ENCODE assay signal across 20 cellular contexts in genomic region chr9:93712896-93713295, GRCh38.
DNase-seq lines count a peak whose midpoint lies in the region; ATAC-seq and TF ChIP-seq lines count a peak whose summit lies in the region.
"Had no signal": no experiment of that assay in that cellular context is flagged by ENCODE, and none has a peak within 500 bp of the region (broad histone marks: within the 10 kb centered on the region; RNA-seq: fewer than 3 reads in every experiment).

No MANE protein-coding gene starts in this region.

- no peaks in the 10 kb centered on the region for H3K9me2 ChIP-seq in GM23338 (ENCODE audit: insufficient read depth)

- no peak for ATAC-seq in activated CD4-positive, alpha-beta T cell treated with anti-CD3 and anti-CD28 coated beads for 36 hours
- ATAC-seq in GM23338 (no peak), HG03354 (IDR thresholded peaks at IDR 0.05; ENCODE audit: poor library complexity, severe bottlenecking, unreplicated experiment) (no peak)
- ATAC-seq: CD8-positive, alpha-beta T cell; GM12878 had no signal

- H3K9me3 Mint-ChIP-seq in activated CD4-positive, alpha-beta T cell treated with anti-CD3 and anti-CD28 coated beads, Interleukin-2, amount 10 ng/mL, durations not matched to agents 24 days and 14 days = peaks cover 12% of the 10 kb centered on the region
- peaks cover 10% of the 10 kb centered on the region for H3K9me3 Mint-ChIP-seq in activated CD4-positive, alpha-beta T cell treated with anti-CD3 and anti-CD28 coated beads for 36 hours (ENCODE audit: low read depth)
- peaks cover 9% of the 10 kb centered on the region for H3K9me3 Mint-ChIP-seq in GM23338

- no peaks in the 10 kb centered on the region for H3K79me2 ChIP-seq in GM23338 (replicated peaks; ENCODE audit: insufficient read depth)

- POLR2A ChIA-PET in activated CD4-positive, alpha-beta T cell treated with anti-CD3 and anti-CD28 coated beads for 36 hours (lab: Charles Lee) = no interaction called here

- H3F3A ChIP-seq in GM23338 (replicated peaks; ENCODE audit: low read depth) = no peaks in the 10 kb centered on the region

- CTCF ChIA-PET in activated CD4-positive, alpha-beta T cell treated with anti-CD3 and anti-CD28 coated beads for 36 hours (lab: Charles Lee) = no interaction called here

- peak; percentile 41 for DNase-seq in activated CD4-positive, alpha-beta T cell treated with anti-CD3 and anti-CD28 coated beads, Interleukin-2, amount 10 ng/mL, durations not matched to agents 24 days and 14 days
- no peak for DNase-seq in activated CD4-positive, alpha-beta T cell treated with anti-CD3 and anti-CD28 coated beads for 36 hours
- no peak for DNase-seq in GM23338 (ENCODE audit: low spot score)
- peak; percentile 81 for DNase-seq in mesenteric fat pad (ENCODE audit: low spot score)
- DNase-seq in posterior vena cava (ENCODE audit: low spot score) = peak; percentile 22
- no peak for DNase-seq in foreskin melanocyte
- no peak for DNase-seq in GM13977 (ENCODE audit: low spot score)
- DNase-seq: Caco-2; CD4-positive, CD25-positive, alpha-beta regulatory T cell; CD8-positive, alpha-beta T cell; DMS153; DND-41; H7; HCEC 1CT had no signal

- H3K27ac Mint-ChIP-seq in activated CD4-positive, alpha-beta T cell treated with anti-CD3 and anti-CD28 coated beads, Interleukin-2, amount 10 ng/mL, durations not matched to agents 24 days and 14 days = no peak overlapping the region
- H3K27ac Mint-ChIP-seq in activated CD4-positive, alpha-beta T cell treated with anti-CD3 and anti-CD28 coated beads for 36 hours = no peak overlapping the region
- no peak overlapping the region for H3K27ac Mint-ChIP-seq in GM23338
- H3K27ac Mint-ChIP-seq: B cell; CD4-positive, CD25-positive, alpha-beta regulatory T cell; CD8-positive, alpha-beta T cell had no signal

- no peaks in the 10 kb centered on the region for H3K27me3 Mint-ChIP-seq in activated CD4-positive, alpha-beta T cell treated with anti-CD3 and anti-CD28 coated beads, Interleukin-2, amount 10 ng/mL, durations not matched to agents 24 days and 14 days
- H3K27me3 Mint-ChIP-seq in activated CD4-positive, alpha-beta T cell treated with anti-CD3 and anti-CD28 coated beads for 36 hours = peaks cover 17% of the 10 kb centered on the region
- peaks cover 5% of the 10 kb centered on the region for H3K27me3 Mint-ChIP-seq in GM23338 (ENCODE audit: insufficient read depth, low read depth, poor library complexity)

- no peaks in the 10 kb centered on the region for H3K4me1 ChIP-seq in GM23338 (ENCODE audit: insufficient read depth)
- H3K4me1 ChIP-seq: Caco-2 had no signal

- H3K27ac ChIP-seq in GM23338 (ENCODE audit: low read depth) = no peak overlapping the region
- H3K27ac ChIP-seq: 22Rv1, BLaER1, C4-2B had no signal

- intact Hi-C loops in activated CD4-positive, alpha-beta T cell treated with anti-CD3 and anti-CD28 coated beads, Interleukin-2, amount 10 ng/mL, durations not matched to agents 24 days and 14 days (cut with micrococcal nuclease) = no loop called here
- intact Hi-C loops in activated CD4-positive, alpha-beta T cell treated with anti-CD3 and anti-CD28 coated beads for 36 hours (cut with DNase I, micrococcal nuclease) = no loop called here
- intact Hi-C loops in posterior vena cava (cut with DNase I) = no loop called here

- H3K4me3 Mint-ChIP-seq in activated CD4-positive, alpha-beta T cell treated with anti-CD3 and anti-CD28 coated beads, Interleukin-2, amount 10 ng/mL, durations not matched to agents 24 days and 14 days = no peak overlapping the region
- no peak overlapping the region for H3K4me3 Mint-ChIP-seq in activated CD4-positive, alpha-beta T cell treated with anti-CD3 and anti-CD28 coated beads for 36 hours
- no peak overlapping the region for H3K4me3 Mint-ChIP-seq in GM23338
- H3K4me3 Mint-ChIP-seq: B cell; CD4-positive, CD25-positive, alpha-beta regulatory T cell; CD8-positive, alpha-beta T cell had no signal

- H4K20me1 ChIP-seq in GM23338 (replicated peaks; ENCODE audit: insufficient read depth) = no peaks in the 10 kb centered on the region
- H4K20me1 ChIP-seq: BLaER1 had no signal

- in situ Hi-C loops in GM13977 (cut with MboI; ENCODE audit: low pct_unique_long_range_greater_than_20kb, low sequenced_read_pairs, unreplicated experiment) = no loop called here

- H3K4me1 Mint-ChIP-seq in activated CD4-positive, alpha-beta T cell treated with anti-CD3 and anti-CD28 coated beads, Interleukin-2, amount 10 ng/mL, durations not matched to agents 24 days and 14 days = peaks cover 6% of the 10 kb centered on the region
- no peaks in the 10 kb centered on the region for H3K4me1 Mint-ChIP-seq in activated CD4-positive, alpha-beta T cell treated with anti-CD3 and anti-CD28 coated beads for 36 hours
- no peaks in the 10 kb centered on the region for H3K4me1 Mint-ChIP-seq in GM23338
- H3K4me1 Mint-ChIP-seq: B cell had no signal

- no peaks in the 10 kb centered on the region for H3K36me3 Mint-ChIP-seq in activated CD4-positive, alpha-beta T cell treated with anti-CD3 and anti-CD28 coated beads, Interleukin-2, amount 10 ng/mL, durations not matched to agents 24 days and 14 days (ENCODE audit: low read depth)
- H3K36me3 Mint-ChIP-seq in activated CD4-positive, alpha-beta T cell treated with anti-CD3 and anti-CD28 coated beads for 36 hours (ENCODE audit: low read depth) = no peaks in the 10 kb centered on the region
- peaks cover 3% of the 10 kb centered on the region; the same call in 1 of the 3 replicates for H3K36me3 Mint-ChIP-seq in GM23338 (ENCODE audit: low read depth)
- H3K36me3 Mint-ChIP-seq: CD4-positive, CD25-positive, alpha-beta regulatory T cell; CD8-positive, alpha-beta T cell had no signal

- no peak overlapping the region for H3K4me2 ChIP-seq in GM23338

- no peak overlapping the region for H3K4me3 ChIP-seq in GM23338
- H3K4me3 ChIP-seq: BLaER1, GM12878 had no signal

- TF ChIP-seq CTCF in GM23338 (conservative IDR thresholded peaks at IDR 0.05; ENCODE audit: low read depth in 2 of 2) (no peak), GM13977 (IDR thresholded peaks at IDR 0.05; ENCODE audit: extremely low read depth, insufficient read depth, missing control alignments) (no peak)

- H3K36me3 ChIP-seq in GM23338 (ENCODE audit: insufficient read depth) = no peaks in the 10 kb centered on the region
- H3K36me3 ChIP-seq: BLaER1 had no signal

- H3K27me3 ChIP-seq in GM23338 (ENCODE audit: insufficient read depth) = no peaks in the 10 kb centered on the region
- H3K27me3 ChIP-seq: BLaER1 had no signal

- peak overlapping the region; percentile 69 for H2AFZ ChIP-seq in GM23338

TF ChIP-seq in GM23338, 12 proteins besides CTCF, POLR2A, EP300 and RAD21:
- TF ChIP-seq STAT1 (IDR thresholded peaks at IDR 0.05; ENCODE audit: unreplicated experiment) (no peak), POLR2AphosphoS5 (IDR thresholded peaks at IDR 0.05; ENCODE audit: low read depth) (no peak), NANOG (IDR thresholded peaks at IDR 0.05; ENCODE audit: borderline replicate concordance) (no peak)

Comparison
In these comparisons a context has a peak if more than half of its experiments do, and no peak if none do; other contexts are left out.
1. DNase-seq: peak in activated CD4-positive, alpha-beta T cell treated with anti-CD3 and anti-CD28 coated beads, Interleukin-2, amount 10 ng/mL, durations not matched to agents 24 days and 14 days (single experiment), mesenteric fat pad (single experiment) and posterior vena cava (single experiment); none in activated CD4-positive, alpha-beta T cell treated with anti-CD3 and anti-CD28 coated beads for 36 hours (single experiment), GM23338 (single experiment), foreskin melanocyte (single experiment) and GM13977 (single experiment).